8 cellular contexts compared by ENCODE assay signal in genomic region chr17:18093616-18094408, GRCh38. TPM values are rescaled to one million over a fixed set of nuclear protein-coding genes. Genes with fewer than 3 reads are reported as not detected.
DNase-seq lines count a peak whose midpoint lies in the region; ATAC-seq and TF ChIP-seq lines count a peak whose summit lies in the region.

No MANE protein-coding gene starts in this region.

- TF ChIP-seq CTCF in epithelial cell of proximal tubule (conservative IDR thresholded peaks at IDR 0.05; ENCODE audit: low read depth, low read length) = peak; percentile 61
- TF ChIP-seq CTCF in progenitor cell of endocrine pancreas (IDR thresholded peaks at IDR 0.05; ENCODE audit: unreplicated experiment) = peak; percentile 39

- H3K27ac Mint-ChIP-seq in activated naive CD4-positive, alpha-beta T cell treated with anti-CD3 and anti-CD28 coated beads, Interleukin-2, amount 50 U/mL, for 72 hours = no peak overlapping the region
- no peak overlapping the region for H3K27ac Mint-ChIP-seq in progenitor cell of endocrine pancreas

- peak; percentile 18 to 49 for ATAC-seq in activated naive CD4-positive, alpha-beta T cell treated with anti-CD3 and anti-CD28 coated beads, Interleukin-2, amount 50 U/mL, for 72 hours

- H3K4me1 Mint-ChIP-seq in progenitor cell of endocrine pancreas (ENCODE audit: low read depth) = peaks cover under 1% of the 10 kb centered on the region

- no peaks in the 10 kb centered on the region for H3K9me3 Mint-ChIP-seq in activated naive CD4-positive, alpha-beta T cell treated with anti-CD3 and anti-CD28 coated beads, Interleukin-2, amount 50 U/mL, for 72 hours
- H3K9me3 Mint-ChIP-seq in progenitor cell of endocrine pancreas (ENCODE audit: low read depth) = no peaks in the 10 kb centered on the region

- no peak overlapping the region for H3K4me3 ChIP-seq in epithelial cell of proximal tubule (ENCODE audit: low read depth, low read length)

- H3K27me3 Mint-ChIP-seq in progenitor cell of endocrine pancreas = no peaks in the 10 kb centered on the region

- H3K4me3 Mint-ChIP-seq in progenitor cell of endocrine pancreas (ENCODE audit: low read depth) = no peak overlapping the region

- no peak for DNase-seq in activated naive CD4-positive, alpha-beta T cell treated with anti-CD3 and anti-CD28 coated beads, Interleukin-2, amount 50 U/mL, for 72 hours (ENCODE audit: low spot score in 2 of 2)
- DNase-seq in activated naive CD4-positive, alpha-beta T cell (lab: John Stamatoyannopoulos, UW) = no peak
- DNase-seq in NCI-H510A (lab: John Stamatoyannopoulos, UW) = peak; percentile 52
- DNase-seq in epithelial cell of proximal tubule (ENCODE audit: low read depth) = peak; percentile 33
- no peak for DNase-seq in progenitor cell of endocrine pancreas (ENCODE audit: low spot score, unreplicated experiment)
- no peak for DNase-seq in midbrain (lab: John Stamatoyannopoulos, UW)
- DNase-seq in globus pallidus (ENCODE audit: low spot score) = no peak
- no peak for DNase-seq in ecto neural progenitor cell (ENCODE audit: low spot score)

- peaks cover 8 to 19% of the 10 kb centered on the region in 2 donors for H3K36me3 Mint-ChIP-seq in activated naive CD4-positive, alpha-beta T cell treated with anti-CD3 and anti-CD28 coated beads, Interleukin-2, amount 50 U/mL, for 72 hours
- peaks cover 19% of the 10 kb centered on the region for H3K36me3 Mint-ChIP-seq in progenitor cell of endocrine pancreas (ENCODE audit: insufficient read depth)

RNA-seq across cellular contexts. Expression of gene DRG2, which starts 6.1 kb away (rescaled TPM):
- 10 to 100 TPM; 41.3 to 49.2 TPM for total RNA-seq in activated naive CD4-positive, alpha-beta T cell treated with anti-CD3 and anti-CD28 coated beads, Interleukin-2, amount 50 U/mL, for 72 hours
- total RNA-seq in epithelial cell of proximal tubule (35.3 and 57.5 TPM in 2 replicates), progenitor cell of endocrine pancreas (42.9 and 49.3 TPM in 2 replicates)

RNA-seq across cellular contexts. Expression of gene MYO15A, which starts 14.7 kb away (rescaled TPM):
- total RNA-seq in activated naive CD4-positive, alpha-beta T cell treated with anti-CD3 and anti-CD28 coated beads, Interleukin-2, amount 50 U/mL, for 72 hours = 1 to 10 TPM; 1.0 to 1.2 TPM
- total RNA-seq in epithelial cell of proximal tubule (0.07 and 0.17 TPM in 2 replicates), progenitor cell of endocrine pancreas (3.3 and 3.9 TPM in 2 replicates)

RNA-seq across cellular contexts. Expression of gene GID4, which starts 54.6 kb away (rescaled TPM):
- 1 to 10 TPM; 5.8 to 8.1 TPM for total RNA-seq in activated naive CD4-positive, alpha-beta T cell treated with anti-CD3 and anti-CD28 coated beads, Interleukin-2, amount 50 U/mL, for 72 hours
- total RNA-seq in epithelial cell of proximal tubule = 4.8 and 7.0 TPM in 2 replicates
- 10.2 and 12.1 TPM in 2 replicates for total RNA-seq in progenitor cell of endocrine pancreas

RNA-seq across cellular contexts. Expression of gene ATPAF2, which starts 54.8 kb away (rescaled TPM):
- total RNA-seq in activated naive CD4-positive, alpha-beta T cell treated with anti-CD3 and anti-CD28 coated beads, Interleukin-2, amount 50 U/mL, for 72 hours = 10 to 100 TPM; 32.2 to 35.0 TPM
- total RNA-seq in epithelial cell of proximal tubule (10.2 and 19.5 TPM in 2 replicates), progenitor cell of endocrine pancreas (25.3 and 31.5 TPM in 2 replicates)

Comparison
In these comparisons a context has a peak if more than half of its experiments do, and no peak if none do; other contexts are left out.
1. DNase-seq: peak in NCI-H510A (single experiment) and epithelial cell of proximal tubule (single experiment); none in activated naive CD4-positive, alpha-beta T cell treated with anti-CD3 and anti-CD28 coated beads, Interleukin-2, amount 50 U/mL, for 72 hours (0 of 2), activated naive CD4-positive, alpha-beta T cell (0 of 4), progenitor cell of endocrine pancreas (single experiment), midbrain (single experiment), globus pallidus (single experiment) and ecto neural progenitor cell (single experiment).